ENCODE assay signal across 19 cellular contexts in genomic region chr10:8235253-8236027, GRCh38.
"Had no signal": no experiment of that assay in that cellular context is flagged by ENCODE, and none has a peak within 500 bp of the region (broad histone marks: within the 10 kb centered on the region; RNA-seq: fewer than 3 reads in every experiment).

No MANE protein-coding gene starts in this region.

- H3K27ac ChIP-seq: colonic mucosa, foreskin keratinocyte, parathyroid adenoma, psoas muscle, spleen, transverse colon had no signal

- ATAC-seq: foreskin keratinocyte; naive thymus-derived CD4-positive, alpha-beta T cell; psoas muscle; sciatic nerve; stimulated activated memory B cell treated with anti-CD40 and anti-IgM and Interleukin-4, amounts not matched to agents 10 μg/mL and 1 μg/mL and 100 μg/mL, for 72 hours had no signal

- H3K4me3 Mint-ChIP-seq: naive thymus-derived CD4-positive, alpha-beta T cell; nephron progenitor cell; stimulated activated memory B cell treated with anti-CD40 and anti-IgM and Interleukin-4, amounts not matched to agents 10 μg/mL and 1 μg/mL and 100 μg/mL, for 72 hours; stimulated activated naive CD8-positive, alpha-beta T cell treated with anti-CD3 and anti-CD28 coated beads, Interleukin-15, Interleukin-2, amounts not matched to agents 100 ng/mL and 50 ng/mL, for 24 hours had no signal

- H3K79me2 ChIP-seq: parathyroid adenoma had no signal

- H3K9me3 ChIP-seq: colonic mucosa, psoas muscle, spleen, transverse colon had no signal

- H3K27me3 Mint-ChIP-seq: stimulated activated memory B cell treated with anti-CD40 and anti-IgM and Interleukin-4, amounts not matched to agents 10 μg/mL and 1 μg/mL and 100 μg/mL, for 72 hours had no signal

- H3K27ac Mint-ChIP-seq: nephron progenitor cell; stimulated activated memory B cell treated with anti-CD40 and anti-IgM and Interleukin-4, amounts not matched to agents 10 μg/mL and 1 μg/mL and 100 μg/mL, for 72 hours; stimulated activated naive CD8-positive, alpha-beta T cell treated with anti-CD3 and anti-CD28 coated beads, Interleukin-15, Interleukin-2, amounts not matched to agents 100 ng/mL and 50 ng/mL, for 24 hours had no signal

- H3K36me3 ChIP-seq: colonic mucosa, spleen, transverse colon had no signal

- H3K4me3 ChIP-seq: colonic mucosa, psoas muscle, spleen, transverse colon had no signal

- H3K27me3 ChIP-seq: colonic mucosa, foreskin keratinocyte, transverse colon had no signal

- H3K36me3 Mint-ChIP-seq: stimulated activated memory B cell treated with anti-CD40 and anti-IgM and Interleukin-4, amounts not matched to agents 10 μg/mL and 1 μg/mL and 100 μg/mL, for 72 hours had no signal

- H3K4me1 Mint-ChIP-seq: stimulated activated memory B cell treated with anti-CD40 and anti-IgM and Interleukin-4, amounts not matched to agents 10 μg/mL and 1 μg/mL and 100 μg/mL, for 72 hours had no signal

- H3K9me3 Mint-ChIP-seq: nephron progenitor cell; stimulated activated naive CD8-positive, alpha-beta T cell treated with anti-CD3 and anti-CD28 coated beads, Interleukin-15, Interleukin-2, amounts not matched to agents 100 ng/mL and 50 ng/mL, for 24 hours had no signal

- H2AFZ ChIP-seq: parathyroid adenoma had no signal

- H3K9ac ChIP-seq: parathyroid adenoma had no signal

- H3K4me1 ChIP-seq: colonic mucosa, foreskin keratinocyte, parathyroid adenoma, psoas muscle, transverse colon had no signal

- DNase-seq: colonic mucosa; dermis blood vessel endothelial cell; erythroblast; foreskin keratinocyte; kidney glomerular epithelial cell; mammary epithelial cell; naive thymus-derived CD4-positive, alpha-beta T cell; nephron progenitor cell; psoas muscle; retina; spleen; stimulated activated CD4-positive, alpha-beta T cell treated with anti-CD3 and anti-CD28 coated beads, Interleukin-15, amount 100 ng/mL, for 24 hours; stimulated activated CD4-positive, alpha-beta T cell treated with anti-CD3 and anti-CD28 coated beads, Interleukin-1b, Interleukin-23, amount 100 ng/mL, for 48 hours; stimulated activated CD4-positive, alpha-beta T cell treated with anti-CD3 and anti-CD28 coated beads, Interleukin-4, amount 100 ng/mL, for 24 hours; transverse colon had no signal
